In the genomic region with DNA sequence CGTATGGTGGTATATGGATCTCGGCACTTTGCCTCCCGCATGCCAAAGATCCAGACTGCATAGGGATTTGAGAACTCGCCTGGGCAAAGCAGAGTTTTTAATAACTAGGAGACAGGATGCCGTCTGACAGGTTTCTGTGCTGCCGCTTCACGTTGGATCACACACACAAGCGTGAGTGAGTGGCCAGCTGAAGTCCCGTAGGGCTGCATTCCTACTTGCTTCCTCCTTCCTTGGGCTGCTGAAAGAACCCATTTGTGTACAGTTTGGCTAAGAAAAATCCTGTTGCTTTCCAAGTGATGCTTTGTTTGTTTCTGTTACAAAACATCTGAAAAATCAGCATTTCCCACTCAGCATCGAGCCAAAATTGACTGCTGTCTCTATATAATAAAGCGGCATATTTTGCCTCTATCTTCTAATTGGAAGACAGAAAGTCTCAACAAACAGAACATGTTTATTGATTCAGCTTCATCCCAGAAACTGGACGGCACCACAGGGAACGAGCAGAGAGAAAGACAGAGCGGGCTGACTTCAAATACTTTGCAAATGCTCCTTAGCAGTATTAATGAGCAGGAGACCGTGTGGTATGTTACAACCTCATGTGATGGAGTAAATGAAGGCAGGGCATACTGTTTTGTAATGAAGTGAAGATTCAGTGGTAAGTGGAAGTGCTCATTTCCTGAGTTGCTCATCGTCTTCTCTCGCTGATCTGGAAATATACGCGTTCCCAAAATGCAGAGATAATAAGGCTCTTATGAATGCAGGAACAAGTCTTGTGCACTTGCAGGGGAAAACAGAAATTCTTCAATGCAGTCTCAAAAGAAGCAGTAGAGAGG, we compare ENCODE assay signal across 12 cellular contexts.
A peak's percentile ranks its signal among the peaks of the same experiment; 100 is the strongest.
DNase-seq lines count a peak whose midpoint lies in the region; ATAC-seq and TF ChIP-seq lines count a peak whose summit lies in the region.
"Had no signal": no experiment of that assay in that cellular context is flagged by ENCODE, and none has a peak within 500 bp of the region (broad histone marks: within the 10 kb centered on the region; RNA-seq: fewer than 3 reads in every experiment).

No MANE protein-coding gene starts in this region.

- TF ChIP-seq CTCF in C4-2B (conservative IDR thresholded peaks at IDR 0.05): no peak
- no peak for TF ChIP-seq CTCF in breast epithelium (IDR thresholded peaks at IDR 0.05)

- H3K36me3 Mint-ChIP-seq in T-helper 2 cell treated with Interferon-gamma antibody and Interleukin-4, amounts not matched to agents 5 μg/mL and 100 μg/mL, for 36 hours (ENCODE audit: low read depth): peaks cover 4% of the 10 kb centered on the region
- H3K36me3 Mint-ChIP-seq in activated T-cell treated with anti-CD3 and anti-CD28 coated beads, Interleukin-2, amount 50 U/mL, for 72 hours (ENCODE audit: insufficient read depth in 2 of 2): peaks cover 6 to 8% of the 10 kb centered on the region in 2 donors

- intact Hi-C loops in breast epithelium (cut with DNase I; ENCODE audit: low total_unique reads) (no loop called here), left ventricle myocardium superior (cut with micrococcal nuclease) (no loop called here)

- peak; percentile 92 for ATAC-seq in left ventricle myocardium superior
- no peak for ATAC-seq in activated T-cell treated with anti-CD3 and anti-CD28 coated beads, Interleukin-2, amount 50 U/mL, for 72 hours (replicated peaks in 1 of 2)
- no peak for ATAC-seq in GM18867 (IDR thresholded peaks at IDR 0.05; ENCODE audit: unreplicated experiment)
- ATAC-seq: activated naive CD8-positive, alpha-beta T cell treated with anti-CD3 and anti-CD28 coated beads, Interleukin-2, amount 50 U/mL, for 24 hours; Panc1 had no signal

- H3K27me3 Mint-ChIP-seq in T-helper 2 cell treated with Interferon-gamma antibody and Interleukin-4, amounts not matched to agents 5 μg/mL and 100 μg/mL, for 36 hours (ENCODE audit: low read depth): peaks cover 4% of the 10 kb centered on the region
- no peaks in the 10 kb centered on the region for H3K27me3 Mint-ChIP-seq in activated T-cell treated with anti-CD3 and anti-CD28 coated beads, Interleukin-2, amount 50 U/mL, for 72 hours (ENCODE audit: low read depth)

- TF ChIP-seq POLR2A in breast epithelium (IDR thresholded peaks at IDR 0.05): no peak

- H3K27ac ChIP-seq in C4-2B (peak overlapping the region; percentile 14; the same call in 1 of the 2 replicates), breast epithelium (peak overlapping the region; percentile 86 to 93)
- H3K27ac ChIP-seq: KMS-11 had no signal

- no peak overlapping the region for H3K27ac Mint-ChIP-seq in T-helper 2 cell treated with Interferon-gamma antibody and Interleukin-4, amounts not matched to agents 5 μg/mL and 100 μg/mL, for 36 hours
- no peak overlapping the region for H3K27ac Mint-ChIP-seq in activated T-cell treated with anti-CD3 and anti-CD28 coated beads, Interleukin-2, amount 50 U/mL, for 72 hours
- H3K27ac Mint-ChIP-seq: activated naive CD8-positive, alpha-beta T cell treated with anti-CD3 and anti-CD28 coated beads, Interleukin-2, amount 50 U/mL, for 24 hours had no signal

- H3K36me3 ChIP-seq in breast epithelium: no peaks in the 10 kb centered on the region

- peaks cover 0 to 4% of the 10 kb centered on the region in 2 donors for H3K9me3 ChIP-seq in breast epithelium

- peaks cover 26% of the 10 kb centered on the region for H3K9me3 Mint-ChIP-seq in T-helper 2 cell treated with Interferon-gamma antibody and Interleukin-4, amounts not matched to agents 5 μg/mL and 100 μg/mL, for 36 hours
- H3K9me3 Mint-ChIP-seq in activated T-cell treated with anti-CD3 and anti-CD28 coated beads, Interleukin-2, amount 50 U/mL, for 72 hours: peaks cover 7 to 12% of the 10 kb centered on the region in 2 donors

- peaks cover 0 to 12% of the 10 kb centered on the region in 2 donors for H3K4me1 ChIP-seq in breast epithelium

- H3K4me3 ChIP-seq in breast epithelium: peak overlapping the region in 2 of 3 donors; percentile 29 to 52

- no peaks in the 10 kb centered on the region for H3K4me1 Mint-ChIP-seq in T-helper 2 cell treated with Interferon-gamma antibody and Interleukin-4, amounts not matched to agents 5 μg/mL and 100 μg/mL, for 36 hours (ENCODE audit: low read depth)
- no peaks in the 10 kb centered on the region for H3K4me1 Mint-ChIP-seq in activated T-cell treated with anti-CD3 and anti-CD28 coated beads, Interleukin-2, amount 50 U/mL, for 72 hours (ENCODE audit: low read depth)
- H3K4me1 Mint-ChIP-seq: activated naive CD8-positive, alpha-beta T cell treated with anti-CD3 and anti-CD28 coated beads, Interleukin-2, amount 50 U/mL, for 24 hours had no signal

- peak; percentile 71 to 88 for DNase-seq in breast epithelium (ENCODE audit: low spot score in 2 of 2)
- DNase-seq in left ventricle myocardium superior: peak; percentile 65
- DNase-seq in retina: peak; percentile 59
- DNase-seq in activated CD4-positive, CD25-positive, alpha-beta regulatory T cell (lab: John Stamatoyannopoulos, UW): no peak
- no peak for DNase-seq in T-helper 2 cell treated with Interferon-gamma antibody and Interleukin-4, amounts not matched to agents 5 μg/mL and 100 μg/mL, for 36 hours (ENCODE audit: low spot score)
- no peak for DNase-seq in activated T-cell treated with anti-CD3 and anti-CD28 coated beads, Interleukin-2, amount 50 U/mL, for 72 hours
- DNase-seq: activated naive CD8-positive, alpha-beta T cell treated with anti-CD3 and anti-CD28 coated beads, Interleukin-2, amount 50 U/mL, for 24 hours; NCI-H2171 treated with DMSO at 0.1 percent for 48 hours had no signal

- H3K27me3 ChIP-seq in breast epithelium: no peaks in the 10 kb centered on the region

- H3K4me3 Mint-ChIP-seq in T-helper 2 cell treated with Interferon-gamma antibody and Interleukin-4, amounts not matched to agents 5 μg/mL and 100 μg/mL, for 36 hours: no peak overlapping the region
- no peak overlapping the region for H3K4me3 Mint-ChIP-seq in activated T-cell treated with anti-CD3 and anti-CD28 coated beads, Interleukin-2, amount 50 U/mL, for 72 hours
- H3K4me3 Mint-ChIP-seq: activated naive CD8-positive, alpha-beta T cell treated with anti-CD3 and anti-CD28 coated beads, Interleukin-2, amount 50 U/mL, for 24 hours had no signal

Comparison
In these comparisons a context has a peak if more than half of its experiments do, and no peak if none do; other contexts are left out.
1. DNase-seq: peak in breast epithelium (2 of 2), left ventricle myocardium superior (single experiment) and retina (single experiment); none in activated CD4-positive, CD25-positive, alpha-beta regulatory T cell (0 of 4), T-helper 2 cell treated with Interferon-gamma antibody and Interleukin-4, amounts not matched to agents 5 μg/mL and 100 μg/mL, for 36 hours (single experiment) and activated T-cell treated with anti-CD3 and anti-CD28 coated beads, Interleukin-2, amount 50 U/mL, for 72 hours (0 of 2).